ENCODE assay signal across 8 cellular contexts in the genomic region with DNA sequence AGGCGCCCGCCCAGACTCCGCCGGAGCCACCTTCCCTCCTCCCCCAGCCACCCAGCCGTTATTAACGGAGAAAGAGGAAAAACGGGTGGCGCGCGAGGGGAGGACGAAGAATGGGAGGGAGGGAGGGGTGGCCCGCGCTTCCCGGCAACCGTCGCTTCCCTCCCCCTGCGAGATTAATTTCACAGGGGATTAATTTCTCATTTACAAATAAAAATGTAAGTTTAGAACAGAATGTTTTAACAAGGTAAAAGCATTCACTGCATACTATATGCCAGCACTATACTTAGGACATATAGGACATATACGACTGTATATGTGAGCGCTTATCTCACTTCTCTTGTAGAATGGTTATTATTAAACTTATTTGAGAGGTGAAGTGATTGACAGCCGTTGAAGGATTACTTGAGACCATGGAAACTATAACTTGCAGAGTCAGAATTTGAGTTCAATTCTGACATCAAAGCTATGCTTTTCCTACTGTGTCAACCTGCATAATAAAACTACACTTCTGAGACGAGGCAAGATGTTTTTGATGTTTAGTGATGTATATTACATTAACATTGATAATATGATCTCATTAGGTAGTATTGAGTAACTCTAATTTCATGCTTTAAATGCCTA.
A peak's percentile ranks its signal among the peaks of the same experiment; 100 is the strongest.
DNase-seq lines count a peak whose midpoint lies in the region; ATAC-seq, FAIRE-seq and TF ChIP-seq lines count a peak whose summit lies in the region.
"Not testable (repeated sequence)": the region's sequence is repeated elsewhere in the genome, so short reads cannot be mapped to it uniquely, and the experiment has no call there.

No MANE protein-coding gene starts in this region.

- H3K9me3 ChIP-seq in AG04450 (ENCODE audit: control insufficient read depth, insufficient read depth, low read length); K562 (replicated peaks; ENCODE audit: control insufficient read depth, insufficient read depth, low read depth, low read length); mucosa of rectum (ENCODE audit: control insufficient read depth in 2 of 2, low read length in 2 of 2); smooth muscle cell (replicated peaks; ENCODE audit: low read depth): not testable (repeated sequence)

- not testable (repeated sequence) for H3K27ac Mint-ChIP-seq in T-cell

- not testable (repeated sequence) for TF ChIP-seq EP300 in K562 (IDR thresholded peaks at IDR 0.05; ENCODE audit: low read length)

- 16% methylated on average over 3 of the region's 21 CpGs for whole genome bisulfite sequencing in K562 (ENCODE audit: insufficient coverage, low coverage, missing lambda C conversion rate)
- 20% methylated on average over 11 of the region's 21 CpGs for WGBS in smooth muscle cell (ENCODE audit: low lambda C conversion rate)

- DNase-seq in AG04450 (ENCODE audit: low read depth, low spot score); T-cell; smooth muscle cell (lab: John Stamatoyannopoulos, UW; ENCODE audit: unreplicated experiment): not testable (repeated sequence)
- peak; percentile 5 for DNase-seq in NCI-H146 treated with DMSO at 0.1 percent for 48 hours (lab: John Stamatoyannopoulos, UW; ENCODE audit: unreplicated experiment)
- peak in 1 of 4 experiments; percentile 50 for DNase-seq in K562 (ENCODE audit: extremely low read depth in 1 of 4, low spot score in 3 of 4)
- DNase-seq in globus pallidus (ENCODE audit: low spot score), result peak; percentile 5

- H2AFZ ChIP-seq in K562 (ENCODE audit: low read depth, low read length), result peak overlapping the region; percentile 74
- peak overlapping the region; percentile 90 for H2AFZ ChIP-seq in smooth muscle cell (ENCODE audit: low read depth)

- H3K9me3 Mint-ChIP-seq in T-cell, result not testable (repeated sequence)

- peaks cover 0 to 13% (median 12%) of the 10 kb centered on the region in 3 donors for H3K4me1 Mint-ChIP-seq in T-cell

- intact Hi-C loops in K562 (cut with micrococcal nuclease), result not testable (repeated sequence)

- in situ Hi-C loops in K562 (cut with MboI), result not testable (repeated sequence)

- H3K4me1 ChIP-seq in K562 (replicated peaks in 1 of 2; ENCODE audit: control insufficient read depth in 2 of 2, insufficient read depth in 2 of 2, low read length in 2 of 2); mucosa of rectum (ENCODE audit: control insufficient read depth in 2 of 2, insufficient read depth in 2 of 2, low read length in 2 of 2); smooth muscle cell (ENCODE audit: low read depth): not testable (repeated sequence)

- H4K20me1 ChIP-seq in K562 (replicated peaks; ENCODE audit: control insufficient read depth, insufficient read depth, low read length); smooth muscle cell (ENCODE audit: low read depth): not testable (repeated sequence)

- not testable (repeated sequence) for H3K27me3 ChIP-seq in AG04450 (ENCODE audit: control insufficient read depth, insufficient read depth, low read length); K562 (ENCODE audit: control insufficient read depth in 2 of 2, insufficient read depth in 2 of 2, low read length in 2 of 2); mucosa of rectum (ENCODE audit: control insufficient read depth in 2 of 2, insufficient read depth in 2 of 2, low read length in 2 of 2); smooth muscle cell (ENCODE audit: low read depth)

- not testable (repeated sequence) for BruUV-seq in K562 (replicated peaks; lab: Mats Ljungman, UMichigan)

- peak overlapping the region; percentile 80 to 93 for H3K9ac ChIP-seq in K562 (ENCODE audit: insufficient read depth in 1 of 2, low read depth in 2 of 2, low read length in 2 of 2)
- peak overlapping the region in 1 of 2 donors; percentile 79 for H3K9ac ChIP-seq in mucosa of rectum (ENCODE audit: low read depth in 1 of 2, low read length in 2 of 2)
- not testable (repeated sequence) for H3K9ac ChIP-seq in smooth muscle cell (ENCODE audit: low read depth)

- H3K9me1 ChIP-seq in K562 (ENCODE audit: control insufficient read depth, insufficient read depth, low read length), result not testable (repeated sequence)

- not testable (repeated sequence) for FAIRE-seq in K562 (lab: Jason Lieb, UNC)

- not testable (repeated sequence) for H3K36me3 ChIP-seq in K562 (ENCODE audit: control insufficient read depth, insufficient read depth, low read length); mucosa of rectum (ENCODE audit: control insufficient read depth in 2 of 2, insufficient read depth in 2 of 2, low read length in 2 of 2); smooth muscle cell (ENCODE audit: low read depth)

- not testable (repeated sequence) for H3K27ac ChIP-seq in AG04450 (ENCODE audit: low read depth, low read length); smooth muscle cell (ENCODE audit: low read depth)
- H3K27ac ChIP-seq in K562 (ENCODE audit: extremely low read depth, low read depth, low read length), result peak overlapping the region; percentile 91; the same call in 2 of the 3 replicates
- H3K27ac ChIP-seq in mucosa of rectum (ENCODE audit: low read depth in 2 of 2, low read length in 2 of 2), result peak overlapping the region; percentile 78 to 83

- ATAC-seq in GM21619 (IDR thresholded peaks at IDR 0.05; ENCODE audit: unreplicated experiment), result peak; percentile 9
- ATAC-seq in T-cell (replicated peaks in 1 of 4), result peak in 1 of 4 experiments; percentile 11
- peak; percentile 3 for ATAC-seq in K562

- CTCF ChIA-PET in AG04450 (lab: Charles Lee), result interaction anchor here (1.3 kb wide), 1 partner anchor 236 kb away, joined by 4 read pairs; no protein-coding TSS in a partner anchor
- CTCF ChIA-PET in T-cell (lab: Charles Lee), result interaction anchor here in 1 of 2 donors (0.7 kb wide), 1 partner anchor 17 kb away, joined by 3 read pairs; no protein-coding TSS in a partner anchor
- CTCF ChIA-PET in K562 (lab: Yijun Ruan, JAX; ENCODE audit: low intra/inter-chr PET ratio), result not testable (repeated sequence)

- TF ChIP-seq RAD21 in K562 (CRISPR knock-in tag; conservative IDR thresholded peaks at IDR 0.05 in 1 of 2, IDR thresholded peaks at IDR 0.05 in 1 of 2), result not testable (repeated sequence)

- peak overlapping the region; percentile 70 for H3K4me2 ChIP-seq in K562 (ENCODE audit: insufficient read depth, low read length)
- peak overlapping the region; percentile 94 for H3K4me2 ChIP-seq in smooth muscle cell

- not testable (repeated sequence) for TF ChIP-seq POLR2A in K562 (conservative IDR thresholded peaks at IDR 0.05)

- H3K36me3 Mint-ChIP-seq in T-cell, result not testable (repeated sequence)

- not testable (repeated sequence) for TF ChIP-seq CTCF in AG04450 (IDR thresholded peaks at IDR 0.05; ENCODE audit: low read depth, low read length); K562 (IDR thresholded peaks at IDR 0.05 in 2 of 3, conservative IDR thresholded peaks at IDR 0.05 in 1 of 3; ENCODE audit: insufficient read depth in 2 of 3, low read depth in 1 of 3, low read length in 3 of 3); smooth muscle cell (IDR thresholded peaks at IDR 0.05; ENCODE audit: borderline replicate concordance, insufficient read depth, poor library complexity, severe bottlenecking)

- peak overlapping the region; percentile 68; the same call in 1 of the 2 replicates for H3K4me3 ChIP-seq in AG04450 (ENCODE audit: low read depth, low read length)
- peak overlapping the region; percentile 80 for H3K4me3 ChIP-seq in K562
- peak overlapping the region; percentile 69 to 74 for H3K4me3 ChIP-seq in mucosa of rectum (ENCODE audit: low read length in 2 of 2)
- H3K4me3 ChIP-seq in smooth muscle cell, result peak overlapping the region; percentile 72

- H3K79me2 ChIP-seq in K562 (ENCODE audit: control insufficient read depth, insufficient read depth, low read length), result peaks cover 39% of the 10 kb centered on the region
- H3K79me2 ChIP-seq in smooth muscle cell (ENCODE audit: low read depth), result not testable (repeated sequence)

- H3F3A ChIP-seq in smooth muscle cell (ENCODE audit: low read depth), result not testable (repeated sequence)

- peak overlapping the region; percentile 49 to 95 (median 61) for H3K4me3 Mint-ChIP-seq in T-cell

- peaks cover 21 to 28% of the 10 kb centered on the region in 2 donors for H3K27me3 Mint-ChIP-seq in T-cell

- POLR2A ChIA-PET in AG04450 (lab: Yijun Ruan, JAX); T-cell (lab: Charles Lee): not testable (repeated sequence)
- POLR2A ChIA-PET in K562 (lab: Yijun Ruan, JAX), result interaction anchor here (0.6 kb wide), 1 partner anchor 566 kb away, joined by 4 read pairs; no protein-coding TSS in a partner anchor

TF ChIP-seq in K562, 482 proteins besides CTCF, POLR2A, EP300 and RAD21 (continues in another document):
- 0 out of 4 replicates have a peak, but pooled peaks of 1 of the 2 experiments have one; percentile 39 for TF ChIP-seq NONO (IDR thresholded peaks at IDR 0.05; ENCODE audit: low read depth in 2 of 2, low read length in 1 of 2)
- TF ChIP-seq VEZF1 (CRISPR knock-in tag; IDR thresholded peaks at IDR 0.05), result peak; percentile 80
- TF ChIP-seq ARID3A (IDR thresholded peaks at IDR 0.05; ENCODE audit: borderline replicate concordance, low read depth, low read length), result peak; percentile 60; the same call in 1 of the 2 replicates
